Comparison of ENCODE assay signal across 19 cellular contexts in genomic region chr20:644692-645317, GRCh38. TPM values are rescaled to one million over a fixed set of nuclear protein-coding genes. Genes with fewer than 3 reads are reported as not detected.
"Had no signal": no experiment of that assay in that cellular context is flagged by ENCODE, and none has a peak within 500 bp of the region (broad histone marks: within the 10 kb centered on the region; RNA-seq: fewer than 3 reads in every experiment).

No MANE protein-coding gene starts in this region.

- H3K4me3 ChIP-seq: esophagus muscularis mucosa, gastroesophageal sphincter, lower lobe of right lung, suprapubic skin, thyroid gland had no signal

- H3K36me3 Mint-ChIP-seq: memory B cell, natural killer cell had no signal

- H3K27ac Mint-ChIP-seq: effector memory CD8-positive, alpha-beta T cell; memory B cell; mesothelial cell of epicardium; natural killer cell; stimulated activated effector memory CD8-positive, alpha-beta T cell treated with anti-CD3 and anti-CD28 coated beads, Interleukin-12 subunit alpha, Interleukin-12 subunit beta, amount 100 ng/mL, for 72 hours had no signal

- H3K4me3 Mint-ChIP-seq: effector memory CD8-positive, alpha-beta T cell; memory B cell; mesothelial cell of epicardium; stimulated activated effector memory CD8-positive, alpha-beta T cell treated with anti-CD3 and anti-CD28 coated beads, Interleukin-12 subunit alpha, Interleukin-12 subunit beta, amount 100 ng/mL, for 72 hours; type B pancreatic cell had no signal

- H3K9me3 Mint-ChIP-seq: effector memory CD8-positive, alpha-beta T cell; memory B cell; mesothelial cell of epicardium; natural killer cell; neural crest cell; stimulated activated effector memory CD8-positive, alpha-beta T cell treated with anti-CD3 and anti-CD28 coated beads, Interleukin-12 subunit alpha, Interleukin-12 subunit beta, amount 100 ng/mL, for 72 hours; type B pancreatic cell had no signal

- H3K9me3 ChIP-seq: lower lobe of right lung, suprapubic skin, thyroid gland had no signal

- H3K27ac ChIP-seq: epithelial cell of prostate, esophagus muscularis mucosa, gastroesophageal sphincter, lower lobe of right lung, suprapubic skin, thyroid gland had no signal

- H3K27me3 ChIP-seq: thyroid gland had no signal

RNA-seq across cellular contexts. Expression of gene SCRT2, which starts 30.8 kb away (rescaled TPM):
- total RNA-seq: esophagus muscularis mucosa, fibroblast of villous mesenchyme, gastroesophageal sphincter, left lobe of liver, lower lobe of right lung, mesothelial cell of epicardium, mucosa of gallbladder, myocyte, natural killer cell, osteocyte, pulmonary artery endothelial cell, suprapubic skin, thyroid gland had no signal

RNA-seq across cellular contexts. Expression of gene TCF15, which starts 34.7 kb away (rescaled TPM):
- total RNA-seq: fibroblast of villous mesenchyme, left lobe of liver, myocyte, osteocyte had no signal
